Comparison of ENCODE assay signal across 1 cellular context in the genomic region with DNA sequence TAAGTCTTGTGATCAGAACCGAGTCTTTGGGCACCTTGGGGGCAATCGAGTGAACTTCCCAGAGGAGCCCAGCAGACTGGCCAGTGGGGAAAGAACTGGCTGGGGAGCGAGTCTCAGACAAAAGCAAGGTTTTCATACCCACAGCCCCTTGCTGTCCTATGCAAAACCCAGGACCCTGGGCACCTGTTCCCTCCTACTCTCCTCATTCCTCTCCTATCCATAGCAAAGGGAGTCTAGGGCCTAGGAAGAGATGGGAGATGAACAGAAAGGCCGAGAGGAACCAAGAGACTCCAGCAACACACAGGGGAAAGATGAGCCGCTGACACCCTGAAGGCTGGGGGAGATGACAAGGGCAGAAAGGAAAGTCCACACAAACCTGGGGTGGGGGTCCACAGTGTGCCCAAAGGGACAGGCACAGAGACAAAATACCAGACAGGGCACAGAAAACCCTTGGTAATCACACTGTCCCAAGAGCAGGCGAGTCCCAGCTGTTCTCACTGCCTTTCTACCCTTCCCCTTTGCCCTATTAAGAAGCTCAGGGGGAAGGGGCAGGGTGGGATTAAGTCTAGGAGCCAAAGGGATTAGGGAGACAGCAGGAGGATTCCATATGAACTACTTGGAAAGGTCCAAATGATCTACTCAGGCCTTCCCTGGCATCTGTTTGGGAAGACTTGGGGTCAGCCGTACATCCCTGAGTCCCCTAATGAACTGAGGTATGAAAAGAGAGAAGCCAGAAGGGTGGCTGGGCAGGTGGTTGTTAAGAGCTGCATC.
TF ChIP-seq lines count a peak whose summit lies in the region.

No MANE protein-coding gene starts in this region.

TF ChIP-seq in neural cell, 6 proteins besides CTCF, POLR2A, EP300 and RAD21 (continued from another document):
- TF ChIP-seq, protein P1, sequence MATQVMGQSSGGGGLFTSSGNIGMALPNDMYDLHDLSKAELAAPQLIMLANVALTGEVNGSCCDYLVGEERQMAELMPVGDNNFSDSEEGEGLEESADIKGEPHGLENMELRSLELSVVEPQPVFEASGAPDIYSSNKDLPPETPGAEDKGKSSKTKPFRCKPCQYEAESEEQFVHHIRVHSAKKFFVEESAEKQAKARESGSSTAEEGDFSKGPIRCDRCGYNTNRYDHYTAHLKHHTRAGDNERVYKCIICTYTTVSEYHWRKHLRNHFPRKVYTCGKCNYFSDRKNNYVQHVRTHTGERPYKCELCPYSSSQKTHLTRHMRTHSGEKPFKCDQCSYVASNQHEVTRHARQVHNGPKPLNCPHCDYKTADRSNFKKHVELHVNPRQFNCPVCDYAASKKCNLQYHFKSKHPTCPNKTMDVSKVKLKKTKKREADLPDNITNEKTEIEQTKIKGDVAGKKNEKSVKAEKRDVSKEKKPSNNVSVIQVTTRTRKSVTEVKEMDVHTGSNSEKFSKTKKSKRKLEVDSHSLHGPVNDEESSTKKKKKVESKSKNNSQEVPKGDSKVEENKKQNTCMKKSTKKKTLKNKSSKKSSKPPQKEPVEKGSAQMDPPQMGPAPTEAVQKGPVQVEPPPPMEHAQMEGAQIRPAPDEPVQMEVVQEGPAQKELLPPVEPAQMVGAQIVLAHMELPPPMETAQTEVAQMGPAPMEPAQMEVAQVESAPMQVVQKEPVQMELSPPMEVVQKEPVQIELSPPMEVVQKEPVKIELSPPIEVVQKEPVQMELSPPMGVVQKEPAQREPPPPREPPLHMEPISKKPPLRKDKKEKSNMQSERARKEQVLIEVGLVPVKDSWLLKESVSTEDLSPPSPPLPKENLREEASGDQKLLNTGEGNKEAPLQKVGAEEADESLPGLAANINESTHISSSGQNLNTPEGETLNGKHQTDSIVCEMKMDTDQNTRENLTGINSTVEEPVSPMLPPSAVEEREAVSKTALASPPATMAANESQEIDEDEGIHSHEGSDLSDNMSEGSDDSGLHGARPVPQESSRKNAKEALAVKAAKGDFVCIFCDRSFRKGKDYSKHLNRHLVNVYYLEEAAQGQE (IDR thresholded peaks at IDR 0.05; ENCODE audit: borderline replicate concordance): no peak
- no peak for TF ChIP-seq SMC3 (conservative IDR thresholded peaks at IDR 0.05; ENCODE audit: poor library complexity)
- no peak for TF ChIP-seq POLR2AphosphoS5 (IDR thresholded peaks at IDR 0.05)
- TF ChIP-seq TAF1 (IDR thresholded peaks at IDR 0.05; ENCODE audit: low read depth): no peak
